Comparison of ENCODE assay signal across 13 cellular contexts in genomic region chr5:127567026-127567768, GRCh38. TPM values are rescaled to one million over a fixed set of nuclear protein-coding genes. Genes with fewer than 3 reads are reported as not detected.
DNase-seq lines count a peak whose midpoint lies in the region; ATAC-seq, FAIRE-seq and TF ChIP-seq lines count a peak whose summit lies in the region.
"Had no signal": no experiment of that assay in that cellular context is flagged by ENCODE, and none has a peak within 500 bp of the region (broad histone marks: within the 10 kb centered on the region; RNA-seq: fewer than 3 reads in every experiment).

No MANE protein-coding gene starts in this region.

- peak; percentile 66 for ATAC-seq in HG02763 (IDR thresholded peaks at IDR 0.05; ENCODE audit: unreplicated experiment)
- peak; percentile 61 for ATAC-seq in HG03558 (IDR thresholded peaks at IDR 0.05; ENCODE audit: extremely low read depth, unreplicated experiment)
- ATAC-seq: right cardiac atrium had no signal

- peak; percentile 99 for FAIRE-seq in GM19239 (lab: Jason Lieb, UNC)
- FAIRE-seq in HTR-8/SVneo (lab: Jason Lieb, UNC) = no peak
- FAIRE-seq: H1 had no signal

- TF ChIP-seq CTCF in GM12865 (IDR thresholded peaks at IDR 0.05; ENCODE audit: insufficient read depth, low read depth, low read length, missing control alignments) = no peak

- H3K4me3 ChIP-seq in GM12865 (ENCODE audit: low read depth, low read length) = no peak overlapping the region

- DNase-seq in GM12865 (ENCODE audit: low read depth) (peak; percentile 78), GM19239 (ENCODE audit: insufficient read length, low spot score) (peak; percentile 67), HTR-8/SVneo (ENCODE audit: insufficient read length, low spot score) (no peak), mesenteric fat pad (ENCODE audit: low spot score) (no peak), medulla oblongata (ENCODE audit: extremely low spot score) (no peak)
- DNase-seq in activated CD4-positive, CD25-positive, alpha-beta regulatory T cell (lab: John Stamatoyannopoulos, UW) = no peak
- DNase-seq: activated CD4-positive, alpha-beta T cell treated with anti-CD3 and anti-CD28 coated beads, Interleukin-2, amount 10 ng/mL, durations not matched to agents 24 days and 14 days; COR-L47; right cardiac atrium; Right ventricle myocardium superior had no signal

RNA-seq across cellular contexts. Expression of gene PRRC1, which starts 49.8 kb away (rescaled TPM):
- total RNA-seq in mesenteric fat pad = 47.5 TPM

Comparison
In these comparisons a context has a peak if more than half of its experiments do, and no peak if none do; other contexts are left out.
1. DNase-seq: peak in GM12865 (single experiment) and GM19239 (single experiment); none in HTR-8/SVneo (single experiment), mesenteric fat pad (single experiment), medulla oblongata (single experiment) and activated CD4-positive, CD25-positive, alpha-beta regulatory T cell (0 of 4).